Comparison of ENCODE assay signal across 1 cellular context in the genomic region with DNA sequence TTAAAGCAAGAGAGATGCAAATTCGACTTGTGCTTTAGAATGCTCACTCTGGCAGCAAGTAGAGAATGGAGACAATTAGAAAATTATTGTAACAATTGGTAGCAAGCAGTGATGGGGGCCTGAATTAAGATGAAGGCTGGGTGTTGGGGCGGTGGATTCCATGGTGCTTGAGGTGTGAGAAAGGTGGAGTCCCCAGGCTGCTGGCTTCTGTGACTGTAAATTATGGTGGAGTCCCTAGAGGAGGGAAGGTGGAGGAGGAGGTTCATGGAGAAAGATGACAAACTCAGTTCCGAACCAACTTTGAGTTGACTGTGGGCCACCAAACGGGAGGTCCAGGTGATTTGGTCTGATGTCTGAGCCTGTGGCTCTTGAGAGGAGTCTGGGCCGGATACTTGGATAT.
TF ChIP-seq lines count a peak whose summit lies in the region.

No MANE protein-coding gene starts in this region.

TF ChIP-seq in GM12878, 131 proteins besides CTCF, POLR2A, EP300 and RAD21:
- no peak for TF ChIP-seq ETV6 (conservative IDR thresholded peaks at IDR 0.05 in 1 of 2, IDR thresholded peaks at IDR 0.05 in 1 of 2; ENCODE audit: borderline replicate concordance in 1 of 2, low read depth in 1 of 2)
- TF ChIP-seq, protein P1, sequence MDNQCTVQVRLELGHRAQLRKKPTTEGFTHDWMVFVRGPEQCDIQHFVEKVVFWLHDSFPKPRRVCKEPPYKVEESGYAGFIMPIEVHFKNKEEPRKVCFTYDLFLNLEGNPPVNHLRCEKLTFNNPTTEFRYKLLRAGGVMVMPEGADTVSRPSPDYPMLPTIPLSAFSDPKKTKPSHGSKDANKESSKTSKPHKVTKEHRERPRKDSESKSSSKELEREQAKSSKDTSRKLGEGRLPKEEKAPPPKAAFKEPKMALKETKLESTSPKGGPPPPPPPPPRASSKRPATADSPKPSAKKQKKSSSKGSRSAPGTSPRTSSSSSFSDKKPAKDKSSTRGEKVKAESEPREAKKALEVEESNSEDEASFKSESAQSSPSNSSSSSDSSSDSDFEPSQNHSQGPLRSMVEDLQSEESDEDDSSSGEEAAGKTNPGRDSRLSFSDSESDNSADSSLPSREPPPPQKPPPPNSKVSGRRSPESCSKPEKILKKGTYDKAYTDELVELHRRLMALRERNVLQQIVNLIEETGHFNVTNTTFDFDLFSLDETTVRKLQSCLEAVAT (IDR thresholded peaks at IDR 0.05), result 0 out of 2 replicates have a peak, but pooled peaks have one; percentile 29
